ENCODE assay signal across 26 cellular contexts in the genomic region with DNA sequence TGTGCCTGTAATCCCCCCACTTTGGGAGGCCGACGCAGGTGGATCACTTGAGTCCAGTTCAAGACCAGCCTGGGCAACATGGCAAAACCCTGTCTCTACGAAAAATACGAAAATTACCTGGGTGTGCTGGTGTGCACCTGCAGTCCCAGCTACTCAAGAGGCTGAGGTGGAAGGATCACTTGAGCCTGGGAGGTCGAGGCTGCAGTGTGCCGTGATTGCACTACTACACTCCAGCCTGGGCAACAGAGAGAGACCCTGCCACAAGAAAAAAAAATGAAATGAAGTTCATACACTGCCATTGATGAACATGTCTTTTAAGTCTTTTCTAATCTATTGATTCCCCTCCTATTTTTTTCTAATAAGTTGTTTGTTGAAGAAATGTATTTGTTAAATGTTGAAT.
"Had no signal": no experiment of that assay in that cellular context is flagged by ENCODE, and none has a peak within 500 bp of the region (broad histone marks: within the 10 kb centered on the region; RNA-seq: fewer than 3 reads in every experiment).

No MANE protein-coding gene starts in this region.

- H2AFZ ChIP-seq: parathyroid adenoma had no signal

- H3K36me3 ChIP-seq: esophagus squamous epithelium, heart right ventricle, left lung, prostate gland, right atrium auricular region, stomach, thyroid gland had no signal

- H3K9ac ChIP-seq: parathyroid adenoma had no signal

- H3K36me3 Mint-ChIP-seq: natural killer cell had no signal

- H3K27ac ChIP-seq: heart right ventricle, left lung, parathyroid adenoma, prostate gland, right atrium auricular region, thyroid gland had no signal

- ATAC-seq: effector memory CD8-positive, alpha-beta T cell; heart right ventricle; left cardiac atrium; left lung; natural killer cell; sciatic nerve had no signal

- H3K27ac Mint-ChIP-seq: effector memory CD8-positive, alpha-beta T cell; natural killer cell had no signal

- H3K9me3 ChIP-seq: esophagus squamous epithelium, heart right ventricle, left lung, prostate gland, right atrium auricular region, stomach, thyroid gland had no signal

- H3K4me3 ChIP-seq: esophagus squamous epithelium, heart right ventricle, left lung, prostate gland, right atrium auricular region, smooth muscle cell, stomach, thyroid gland had no signal

- H3K9me3 Mint-ChIP-seq: effector memory CD8-positive, alpha-beta T cell; natural killer cell; neural crest cell had no signal

- H3K4me3 Mint-ChIP-seq: effector memory CD8-positive, alpha-beta T cell; natural killer cell; neural crest cell had no signal

- DNase-seq: cortex of kidney; effector memory CD8-positive, alpha-beta T cell; erythroblast; esophagus squamous epithelium; foreskin melanocyte; glutamatergic neuron; heart right ventricle; hippocampal formation; left cardiac atrium; left lung; mesendoderm; natural killer cell; stimulated activated CD4-positive, alpha-beta T cell treated with anti-CD3 and anti-CD28 coated beads, Interleukin-12 subunit alpha, Interleukin-12 subunit beta, amount 100 ng/mL, for 4 hours; stimulated activated CD4-positive, alpha-beta T cell treated with anti-CD3 and anti-CD28 coated beads, Interleukin-1b, Interleukin-23, amount 100 ng/mL, for 48 hours; stimulated activated CD4-positive, alpha-beta T cell treated with anti-CD3 and anti-CD28 coated beads, Interleukin-4, amount 100 ng/mL, for 1 hour; stimulated activated CD8-positive, alpha-beta memory T cell treated with anti-CD3 and anti-CD28 coated beads, Interleukin-4, amount 100 ng/mL, for 48 hours; stimulated activated naive CD4-positive, alpha-beta T cell treated with Interleukin-2 at 50 U/mL for 16 hours; stomach; thyroid gland; trophoblast cell had no signal

- H3K27me3 ChIP-seq: esophagus squamous epithelium, left lung, right atrium auricular region, stomach, thyroid gland had no signal

- H3K4me1 ChIP-seq: parathyroid adenoma, prostate gland had no signal

- H3K4me2 ChIP-seq: smooth muscle cell had no signal

- H3K27me3 Mint-ChIP-seq: effector memory CD8-positive, alpha-beta T cell had no signal
